In the genomic region with DNA sequence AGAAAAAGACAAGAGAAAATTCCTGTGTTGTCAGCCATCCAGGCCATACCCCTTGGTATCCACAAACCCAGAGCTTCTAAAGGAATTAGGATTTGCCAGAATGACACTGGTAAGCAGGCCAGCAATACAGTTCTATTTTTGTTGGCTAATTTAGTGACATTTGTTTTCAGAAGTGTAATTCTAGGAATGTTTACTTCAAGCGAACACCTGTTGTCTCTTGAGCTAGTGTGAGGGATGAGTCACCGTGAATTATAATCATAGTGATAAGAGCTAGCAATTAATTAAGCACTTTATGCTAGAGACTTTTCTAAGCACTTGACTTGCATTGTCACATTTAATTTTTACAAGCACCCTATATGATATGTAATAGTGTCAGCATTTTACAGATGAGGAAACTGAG, we compare ENCODE assay signal across 16 cellular contexts.
"Had no signal": no experiment of that assay in that cellular context is flagged by ENCODE, and none has a peak within 500 bp of the region (broad histone marks: within the 10 kb centered on the region; RNA-seq: fewer than 3 reads in every experiment).

No MANE protein-coding gene starts in this region.

- ATAC-seq: activated CD4-positive, alpha-beta T cell treated with anti-CD3 and anti-CD28 coated beads for 36 hours; activated CD8-positive, alpha-beta T cell treated with anti-CD3 and anti-CD28 coated beads for 36 hours; body of pancreas; effector memory CD8-positive, alpha-beta T cell; stimulated activated naive CD8-positive, alpha-beta T cell treated with anti-CD3 and anti-CD28 coated beads, Interleukin-15, Interleukin-2, amounts not matched to agents 100 U/mL and 50 U/mL, for 24 hours had no signal

- H3K36me3 ChIP-seq: tibial artery, WERI-Rb-1 had no signal

- H3K27me3 ChIP-seq: body of pancreas, hepatocyte, tibial artery had no signal

- DNase-seq: activated CD4-positive, alpha-beta T cell treated with anti-CD3 and anti-CD28 coated beads for 36 hours; activated CD8-positive, alpha-beta T cell treated with anti-CD3 and anti-CD28 coated beads for 36 hours; activated naive CD4-positive, alpha-beta T cell treated with anti-CD3 and anti-CD28 coated beads for 36 hours; activated T-cell treated with anti-CD3 and anti-CD28 coated beads, Interleukin-2, amount 50 U/mL, for 24 hours; body of pancreas; dermis blood vessel endothelial cell; effector memory CD8-positive, alpha-beta T cell; posterior cingulate gyrus; retina; stimulated activated CD4-positive, alpha-beta T cell treated with anti-CD3 and anti-CD28 coated beads, Interleukin-12 subunit alpha, Interleukin-12 subunit beta, amount 100 ng/mL, for 4 hours; stimulated activated CD4-positive, alpha-beta T cell treated with anti-CD3 and anti-CD28 coated beads, Interleukin-1b, Interleukin-23, amount 100 ng/mL, for 48 hours; stimulated activated naive CD8-positive, alpha-beta T cell treated with anti-CD3 and anti-CD28 coated beads, Interleukin-15, Interleukin-2, amounts not matched to agents 100 U/mL and 50 U/mL, for 24 hours; substantia nigra; tibial artery; WERI-Rb-1 had no signal

- H3K27ac ChIP-seq: body of pancreas, hepatocyte, tibial artery, WERI-Rb-1 had no signal

- H2AFZ ChIP-seq: hepatocyte had no signal

- H3K9me3 ChIP-seq: body of pancreas, tibial artery had no signal

- H3K4me2 ChIP-seq: hepatocyte had no signal

- H3K79me2 ChIP-seq: hepatocyte had no signal

- H3K4me3 ChIP-seq: body of pancreas, hepatocyte, tibial artery had no signal
